ENCODE assay signal across 8 cellular contexts in genomic region chr7:130242198-130243014, GRCh38. TPM values are rescaled to one million over a fixed set of nuclear protein-coding genes. Genes with fewer than 3 reads are reported as not detected.
DNase-seq lines count a peak whose midpoint lies in the region; ATAC-seq and TF ChIP-seq lines count a peak whose summit lies in the region.

No MANE protein-coding gene starts in this region.

- H3K36me3 Mint-ChIP-seq in osteocyte (ENCODE audit: unreplicated experiment) (peaks cover 2% of the 10 kb centered on the region), type B pancreatic cell (no peaks in the 10 kb centered on the region)

- no peaks in the 10 kb centered on the region for H3K27me3 ChIP-seq in OCI-LY3 (ENCODE audit: low read depth, low read length)

- no peaks in the 10 kb centered on the region for H3K36me3 ChIP-seq in OCI-LY3 (replicated peaks; ENCODE audit: low read depth, low read length)

- peaks cover 24% of the 10 kb centered on the region for H3K4me1 ChIP-seq in OCI-LY3 (ENCODE audit: low read length)

- H3K9me3 ChIP-seq in OCI-LY3 (ENCODE audit: insufficient read depth, low read length) = no peaks in the 10 kb centered on the region

- DNase-seq in DMS153 treated with DMSO at 0.1 percent for 48 hours (lab: John Stamatoyannopoulos, UW; ENCODE audit: unreplicated experiment) (peak; percentile 50), activated T-cell treated with anti-CD3 and anti-CD28 coated beads for 4 hours (peak; percentile 49), fibroblast of mammary gland (ENCODE audit: low read depth) (peak; percentile 35), osteocyte (ENCODE audit: extremely low spot score, unreplicated experiment) (no peak), type B pancreatic cell (ENCODE audit: extremely low spot score, unreplicated experiment) (no peak), NCI-H1048 (lab: John Stamatoyannopoulos, UW) (no peak)

- H3K79me2 ChIP-seq in OCI-LY3 (ENCODE audit: low read length) = no peaks in the 10 kb centered on the region

- H3K4me3 Mint-ChIP-seq in osteocyte (ENCODE audit: unreplicated experiment) (no peak overlapping the region), type B pancreatic cell (no peak overlapping the region)

- H4K20me1 ChIP-seq in OCI-LY3 (ENCODE audit: insufficient read depth, low read length) = no peaks in the 10 kb centered on the region

- no peaks in the 10 kb centered on the region for H3K27me3 Mint-ChIP-seq in osteocyte (ENCODE audit: unreplicated experiment)
- no peaks in the 10 kb centered on the region for H3K27me3 Mint-ChIP-seq in type B pancreatic cell

- no peaks in the 10 kb centered on the region for H3K9me3 Mint-ChIP-seq in osteocyte (ENCODE audit: unreplicated experiment)
- peaks cover 8% of the 10 kb centered on the region for H3K9me3 Mint-ChIP-seq in type B pancreatic cell

- peak overlapping the region; percentile 12; the same call in 1 of the 2 replicates for H3K9ac ChIP-seq in OCI-LY3 (ENCODE audit: low read length)

- peak; percentile 96 for TF ChIP-seq CTCF in OCI-LY3 (IDR thresholded peaks at IDR 0.05; ENCODE audit: low read depth, low read length)
- peak; percentile 98 for TF ChIP-seq CTCF in fibroblast of mammary gland (conservative IDR thresholded peaks at IDR 0.05; ENCODE audit: control insufficient read depth, insufficient read depth, low read depth, low read length)
- TF ChIP-seq CTCF in osteocyte (IDR thresholded peaks at IDR 0.05) = peak; percentile 90
- peak; percentile 85 for TF ChIP-seq CTCF in type B pancreatic cell (conservative IDR thresholded peaks at IDR 0.05)

- H3K27ac Mint-ChIP-seq in osteocyte (ENCODE audit: unreplicated experiment) = no peak overlapping the region
- H3K27ac Mint-ChIP-seq in type B pancreatic cell = no peak overlapping the region

- H3K4me1 Mint-ChIP-seq in osteocyte (ENCODE audit: unreplicated experiment) (peaks cover 21% of the 10 kb centered on the region), type B pancreatic cell (ENCODE audit: unreplicated experiment) (peaks cover 5% of the 10 kb centered on the region)

- peak overlapping the region; percentile 40 for H3K4me3 ChIP-seq in OCI-LY3 (ENCODE audit: low read length)
- H3K4me3 ChIP-seq in fibroblast of mammary gland (ENCODE audit: control insufficient read depth, low read depth, low read length) = no peak overlapping the region

- no peak overlapping the region for H3K27ac ChIP-seq in OCI-LY3 (ENCODE audit: low read length)

- ATAC-seq in HG02885 (IDR thresholded peaks at IDR 0.05; ENCODE audit: poor library complexity, unreplicated experiment) = peak; percentile 40

- H2AFZ ChIP-seq in OCI-LY3 (ENCODE audit: low read depth, low read length) = peak overlapping the region; percentile 75

- peak overlapping the region; percentile 53 for H3K4me2 ChIP-seq in OCI-LY3 (ENCODE audit: low read length)

RNA-seq across cellular contexts. Expression of gene CPA2, which starts 24.3 kb away (rescaled TPM):
- total RNA-seq in osteocyte = not detected in 2 replicates
- 16.3 and 19.8 TPM in 2 replicates for total RNA-seq in type B pancreatic cell (ENCODE audit: low replicate concordance)

RNA-seq across cellular contexts. Expression of gene SSMEM1, which starts 34.7 kb away (rescaled TPM):
- total RNA-seq in osteocyte (not detected in 2 replicates), type B pancreatic cell (ENCODE audit: low replicate concordance) (not detected in 2 replicates)

RNA-seq across cellular contexts. Expression of gene TMEM209, which starts 37.2 kb away (rescaled TPM):
- total RNA-seq in osteocyte = 22.7 and 23.4 TPM in 2 replicates
- 25.1 and 36.1 TPM in 2 replicates for total RNA-seq in type B pancreatic cell (ENCODE audit: low replicate concordance)

RNA-seq across cellular contexts. Expression of gene CPA4, which starts 50.6 kb away (rescaled TPM):
- total RNA-seq in osteocyte = 23.6 and 24.7 TPM in 2 replicates
- total RNA-seq in type B pancreatic cell (ENCODE audit: low replicate concordance) = 7.4 and 17.4 TPM in 2 replicates

Comparison
In these comparisons a context has a peak if more than half of its experiments do, and no peak if none do; other contexts are left out.
1. DNase-seq: peak in DMS153 treated with DMSO at 0.1 percent for 48 hours (single experiment), activated T-cell treated with anti-CD3 and anti-CD28 coated beads for 4 hours (single experiment) and fibroblast of mammary gland (single experiment); none in osteocyte (single experiment), type B pancreatic cell (single experiment) and NCI-H1048 (single experiment).
2. RNA of gene CPA2, which starts 24.3 kb away (total RNA-seq): 16.3 to 19.8 TPM in type B pancreatic cell; not detected in osteocyte; every median in the first group is over 10 times any median in the second.
3. Peak in every context shown above with its lines, with median percentiles within 50 percentile points of each other: CTCF ChIP-seq.